In genomic region chr13:50320297-50320862, GRCh38 we compare ENCODE assay signal across 12 cellular contexts.
DNase-seq lines count a peak whose midpoint lies in the region; ATAC-seq and TF ChIP-seq lines count a peak whose summit lies in the region.
"Had no signal": no experiment of that assay in that cellular context is flagged by ENCODE, and none has a peak within 500 bp of the region (broad histone marks: within the 10 kb centered on the region; RNA-seq: fewer than 3 reads in every experiment).

No MANE protein-coding gene starts in this region.

- CTCF ChIA-PET in A673 (lab: Charles Lee) (no interaction called here), WTC11 (lab: Charles Lee) (no interaction called here)

- no peaks in the 10 kb centered on the region for H3K27me3 ChIP-seq in A673 (replicated peaks; ENCODE audit: insufficient read depth, low read depth, low read length, poor library complexity)
- H3K27me3 ChIP-seq in MG63, result no peaks in the 10 kb centered on the region
- no peaks in the 10 kb centered on the region for H3K27me3 ChIP-seq in Peyer's patch

- H3K9me3 ChIP-seq in A673 (ENCODE audit: low read depth, low read length, poor library complexity, severe bottlenecking), result no peaks in the 10 kb centered on the region
- no peaks in the 10 kb centered on the region for H3K9me3 ChIP-seq in MG63
- no peaks in the 10 kb centered on the region for H3K9me3 ChIP-seq in Peyer's patch

- H3K27me3 Mint-ChIP-seq in WTC11 (ENCODE audit: low read depth), result no peaks in the 10 kb centered on the region

- BruUV-seq in A673 (replicated peaks; lab: Mats Ljungman, UMichigan), result no TSS peak

- H3K4me1 ChIP-seq in A673 (ENCODE audit: insufficient read depth, low read length, poor library complexity, severe bottlenecking) (no peaks in the 10 kb centered on the region), Peyer's patch (no peaks in the 10 kb centered on the region)

- H3K27ac ChIP-seq in A673 (ENCODE audit: low read depth, low read length, poor library complexity, severe bottlenecking) (no peak overlapping the region), Peyer's patch (peak overlapping the region in 1 of 4 donors; percentile 40)

- H3K4me3 ChIP-seq in A673 (ENCODE audit: low read depth, low read length, poor library complexity, severe bottlenecking), result no peak overlapping the region
- H3K4me3 ChIP-seq in MG63, result no peak overlapping the region
- H3K4me3 ChIP-seq in Peyer's patch, result no peak overlapping the region

- no peaks in the 10 kb centered on the region for H3K9me3 Mint-ChIP-seq in WTC11

- H3K4me3 Mint-ChIP-seq in WTC11, result no peak overlapping the region

- intact Hi-C loops in A673 (cut with micrococcal nuclease; ENCODE audit: unreplicated experiment), result no loop called here

- POLR2A ChIA-PET in A673 (lab: Charles Lee; ENCODE audit: low non-redundant PET), result no interaction called here
- POLR2A ChIA-PET in WTC11 (lab: Charles Lee), result no interaction called here

- DNase-seq in A673 (ENCODE audit: low spot score), result peak; percentile 13
- peak; percentile 48 for DNase-seq in HT1080 (ENCODE audit: low read depth)
- no peak for DNase-seq in WTC11 (ENCODE audit: low spot score)
- peak; percentile 76 for DNase-seq in kidney tubule cell (ENCODE audit: low spot score)
- no peak for DNase-seq in UCSD-AML1 (lab: John Stamatoyannopoulos, UW; ENCODE audit: unreplicated experiment)
- no peak for DNase-seq in MG63
- no peak for DNase-seq in Peyer's patch
- no peak for DNase-seq in NCI-H2227 treated with DMSO at 0.1 percent for 48 hours (lab: John Stamatoyannopoulos, UW)
- DNase-seq: activated CD4-positive, CD25-positive, alpha-beta regulatory T cell treated with anti-CD3 and anti-CD28 coated beads, Interleukin-2, amount 50 U/mL, for 72 hours; islet precursor cell; NCI-H345; stimulated activated CD4-positive, alpha-beta T cell treated with anti-CD3 and anti-CD28 coated beads, Interleukin-2, amount 100 ng/mL, for 48 hours had no signal

- no peak for ATAC-seq in WTC11

- TF ChIP-seq POLR2A in Peyer's patch (IDR thresholded peaks at IDR 0.05), result no peak

- H3K27ac Mint-ChIP-seq in WTC11, result peak overlapping the region; percentile 50; the same call in 1 of the 2 replicates

- H3K36me3 Mint-ChIP-seq in WTC11, result no peaks in the 10 kb centered on the region

- TF ChIP-seq CTCF in A673 (conservative IDR thresholded peaks at IDR 0.05; ENCODE audit: low read depth, low read length) (no peak), WTC11 (IDR thresholded peaks at IDR 0.05) (no peak), Peyer's patch (IDR thresholded peaks at IDR 0.05) (no peak)

- H3K36me3 ChIP-seq in A673 (ENCODE audit: insufficient read depth, low read length, poor library complexity, severe bottlenecking) (no peaks in the 10 kb centered on the region), MG63 (no peaks in the 10 kb centered on the region), Peyer's patch (no peaks in the 10 kb centered on the region)

- peaks cover 7% of the 10 kb centered on the region; the same call in 1 of the 2 replicates for H3K4me1 Mint-ChIP-seq in WTC11

TF ChIP-seq in WTC11, 78 proteins besides CTCF, POLR2A, EP300 and RAD21:
- no peak for TF ChIP-seq ELF4 (CRISPR knock-in tag; IDR thresholded peaks at IDR 0.05; ENCODE audit: low read depth)
- TF ChIP-seq MAX (CRISPR knock-in tag; IDR thresholded peaks at IDR 0.05), result no peak
- no peak for TF ChIP-seq CDX4 (CRISPR knock-in tag; IDR thresholded peaks at IDR 0.05; ENCODE audit: borderline replicate concordance)
- TF ChIP-seq IRF1 (CRISPR knock-in tag; IDR thresholded peaks at IDR 0.05), result no peak
- TF ChIP-seq ZNF671 (CRISPR knock-in tag; IDR thresholded peaks at IDR 0.05), result no peak
- no peak for TF ChIP-seq ATF2 (CRISPR knock-in tag; IDR thresholded peaks at IDR 0.05; ENCODE audit: borderline replicate concordance, low read depth)
- TF ChIP-seq IRF2 (CRISPR knock-in tag; IDR thresholded peaks at IDR 0.05; ENCODE audit: borderline replicate concordance, low read depth), result no peak
- TF ChIP-seq MLX (CRISPR knock-in tag; IDR thresholded peaks at IDR 0.05), result no peak
- TF ChIP-seq OVOL2 (CRISPR knock-in tag; IDR thresholded peaks at IDR 0.05; ENCODE audit: borderline replicate concordance), result no peak
- TF ChIP-seq ZNF121 (CRISPR knock-in tag; IDR thresholded peaks at IDR 0.05), result no peak
- no peak for TF ChIP-seq EMX1 (CRISPR knock-in tag; IDR thresholded peaks at IDR 0.05)
- no peak for TF ChIP-seq ETV6 (CRISPR knock-in tag; IDR thresholded peaks at IDR 0.05)
- no peak for TF ChIP-seq ZNF263 (CRISPR knock-in tag; IDR thresholded peaks at IDR 0.05; ENCODE audit: low read depth)

Comparison
In these comparisons a context has a peak if more than half of its experiments do, and no peak if none do; other contexts are left out.
1. DNase-seq: peak in A673 (single experiment), HT1080 (single experiment) and kidney tubule cell (single experiment); none in WTC11 (single experiment), UCSD-AML1 (single experiment), MG63 (single experiment), Peyer's patch (0 of 3) and NCI-H2227 treated with DMSO at 0.1 percent for 48 hours (single experiment).